Comparison of ENCODE assay signal across 26 cellular contexts in genomic region chr9:16157216-16157615, GRCh38.
"Had no signal": no experiment of that assay in that cellular context is flagged by ENCODE, and none has a peak within 500 bp of the region (broad histone marks: within the 10 kb centered on the region; RNA-seq: fewer than 3 reads in every experiment).

No MANE protein-coding gene starts in this region.

- H3K9me3 ChIP-seq: colonic mucosa, gastroesophageal sphincter, mucosa of descending colon, ovary, psoas muscle, spleen, thoracic aorta, tibial nerve, upper lobe of left lung had no signal

- H3K27ac ChIP-seq: colonic mucosa, gastroesophageal sphincter, ovary, psoas muscle, sigmoid colon, spleen, thoracic aorta, tibial nerve, upper lobe of left lung had no signal

- H3K4me1 ChIP-seq: colonic mucosa, psoas muscle had no signal

- H3K27me3 Mint-ChIP-seq: central memory CD8-positive, alpha-beta T cell had no signal

- H3K27me3 ChIP-seq: colonic mucosa, gastroesophageal sphincter, ovary, sigmoid colon, tibial nerve, upper lobe of left lung had no signal

- DNase-seq: colonic mucosa; dermis blood vessel endothelial cell; effector memory CD4-positive, alpha-beta T cell; mucosa of descending colon; naive B cell; occipital lobe; ovary; posterior cingulate gyrus; psoas muscle; right cardiac atrium; sigmoid colon; spleen; stimulated activated CD4-positive, alpha-beta T cell treated with anti-CD3 and anti-CD28 coated beads, Interleukin-4, amount 100 ng/mL, for 4 hours; stimulated activated naive CD8-positive, alpha-beta T cell treated with anti-CD3 and anti-CD28 coated beads, Interleukin-15, Interleukin-2, amounts not matched to agents 100 U/mL and 50 U/mL, for 24 hours; upper lobe of left lung had no signal

- H3K4me3 ChIP-seq: colonic mucosa, gastroesophageal sphincter, lung, mucosa of descending colon, ovary, psoas muscle, sigmoid colon, spleen, thoracic aorta, tibial nerve, upper lobe of left lung had no signal

- H3K36me3 Mint-ChIP-seq: memory B cell; natural killer cell treated with Interleukin-12 subunit alpha and Interleukin-12 subunit beta and Interleukin-15 and Interleukin-18, amount 100 ng/mL, for 72 hours; stimulated activated memory B cell treated with anti-CD40 and anti-IgM and Interleukin-4, amounts not matched to agents 10 μg/mL and 1 μg/mL and 100 μg/mL, for 72 hours had no signal

- H3K36me3 ChIP-seq: colonic mucosa, gastroesophageal sphincter, ovary, sigmoid colon, spleen, thoracic aorta, tibial nerve, upper lobe of left lung had no signal

- H3K4me1 Mint-ChIP-seq: central memory CD8-positive, alpha-beta T cell; memory B cell; stimulated activated memory B cell treated with anti-CD40 and anti-IgM and Interleukin-4, amounts not matched to agents 10 μg/mL and 1 μg/mL and 100 μg/mL, for 72 hours had no signal

- H3K27ac Mint-ChIP-seq: memory B cell; naive B cell; natural killer cell treated with Interleukin-12 subunit alpha and Interleukin-12 subunit beta and Interleukin-15 and Interleukin-18, amount 100 ng/mL, for 72 hours; stimulated activated memory B cell treated with anti-CD40 and anti-IgM and Interleukin-4, amounts not matched to agents 10 μg/mL and 1 μg/mL and 100 μg/mL, for 72 hours had no signal

- ATAC-seq: gastroesophageal sphincter; left lobe of liver; mucosa of descending colon; natural killer cell treated with Interleukin-12 subunit alpha and Interleukin-12 subunit beta and Interleukin-15 and Interleukin-18, amount 100 ng/mL, for 72 hours; psoas muscle; right cardiac atrium; stimulated activated memory B cell treated with anti-CD40 and anti-IgM and Interleukin-4, amounts not matched to agents 10 μg/mL and 1 μg/mL and 100 μg/mL, for 72 hours; stimulated activated naive CD8-positive, alpha-beta T cell treated with anti-CD3 and anti-CD28 coated beads, Interleukin-15, Interleukin-2, amounts not matched to agents 100 U/mL and 50 U/mL, for 24 hours had no signal

- FAIRE-seq: keratinocyte, urothelium cell line had no signal

- H3K4me3 Mint-ChIP-seq: central memory CD8-positive, alpha-beta T cell; memory B cell; naive B cell; natural killer cell treated with Interleukin-12 subunit alpha and Interleukin-12 subunit beta and Interleukin-15 and Interleukin-18, amount 100 ng/mL, for 72 hours; stimulated activated memory B cell treated with anti-CD40 and anti-IgM and Interleukin-4, amounts not matched to agents 10 μg/mL and 1 μg/mL and 100 μg/mL, for 72 hours had no signal
